Comparison of ENCODE assay signal across 9 cellular contexts in genomic region chr1:246564839-246565750, GRCh38. TPM values are rescaled to one million over a fixed set of nuclear protein-coding genes. Genes with fewer than 3 reads are reported as not detected.
DNase-seq lines count a peak whose midpoint lies in the region; ATAC-seq, FAIRE-seq and TF ChIP-seq lines count a peak whose summit lies in the region.
"Had no signal": no experiment of that assay in that cellular context is flagged by ENCODE, and none has a peak within 500 bp of the region (broad histone marks: within the 10 kb centered on the region; RNA-seq: fewer than 3 reads in every experiment).

No MANE protein-coding gene starts in this region.

- no peak for FAIRE-seq in GM12878 (lab: Jason Lieb, UNC)
- FAIRE-seq: islet of Langerhans had no signal

- H2AK5ac ChIP-seq in mesendoderm (ENCODE audit: low read length) = no peak overlapping the region

- RAD21 ChIA-PET in GM12878 (lab: Charles Lee; ENCODE audit: unreplicated experiment) = interaction anchor here (0.8 to 1.8 kb wide), 2 partner anchors 26 to 159 kb away, joined by 3 to 7 read pairs; no protein-coding TSS in a partner anchor

- peak overlapping the region; percentile 78 for H3K27ac ChIP-seq in A673 (ENCODE audit: low read depth, low read length, poor library complexity, severe bottlenecking)
- H3K27ac ChIP-seq in HUES6 (ENCODE audit: low read depth, low read length) = peak overlapping the region; percentile 87; the same call in 1 of the 2 replicates
- H3K27ac ChIP-seq in GM12878 (ENCODE audit: control insufficient read depth, insufficient read depth) = peak overlapping the region; percentile 80
- H3K27ac ChIP-seq in mesendoderm (ENCODE audit: low read depth, low read length) = no peak overlapping the region

- peak overlapping the region; percentile 79 for H2AFZ ChIP-seq in GM12878 (ENCODE audit: control insufficient read depth, low read depth, low read length)

- H3K9ac ChIP-seq in HUES6 (ENCODE audit: low read length) (peak overlapping the region; percentile 90), GM12878 (ENCODE audit: control insufficient read depth, insufficient read depth, low read length) (peak overlapping the region; percentile 90), mesendoderm (ENCODE audit: low read length) (peak overlapping the region; percentile 78)

- H2BK120ac ChIP-seq in mesendoderm (ENCODE audit: low read depth, low read length) = no peak overlapping the region

- DNase-seq in A673 (ENCODE audit: low spot score) = no peak
- DNase-seq in GM12878 (ENCODE audit: low read depth, low spot score) = no peak
- DNase-seq in mesendoderm = no peak
- no peak for DNase-seq in hepatic stellate cell (ENCODE audit: low spot score)
- no peak for DNase-seq in GM10248 (ENCODE audit: extremely low spot score)
- DNase-seq in 8988T = no peak

- SMC1A ChIA-PET in GM12878 (lab: Charles Lee; ENCODE audit: uncharacterized antibody, unreplicated experiment) = interaction anchor here (2.1 kb wide), 1 partner anchor 34 kb away, joined by 4 read pairs; no protein-coding TSS in a partner anchor

- POLR2A ChIA-PET in A673 (lab: Charles Lee; ENCODE audit: low non-redundant PET) = no interaction called here
- POLR2A ChIA-PET in GM12878 (lab: Charles Lee) = interaction anchor here (0.6 to 2.5 kb wide), 4 partner anchors 8 to 59 kb away, joined by 3 to 7 read pairs (median 3); partner anchors contain the start of gene SMYD3
- POLR2A ChIA-PET in GM10248 (lab: Yijun Ruan, JAX) = no interaction called here

- no peak overlapping the region for H4K8ac ChIP-seq in mesendoderm (ENCODE audit: low read depth, low read length)

- H3K36me3 ChIP-seq in A673 (ENCODE audit: insufficient read depth, low read length, poor library complexity, severe bottlenecking) (peaks cover 3% of the 10 kb centered on the region), HUES6 (ENCODE audit: control insufficient read depth, insufficient read depth, low read length) (peaks cover 17% of the 10 kb centered on the region), GM12878 (ENCODE audit: control insufficient read depth in 2 of 2, insufficient read depth in 2 of 2, low read length in 1 of 2) (no peaks in the 10 kb centered on the region; a peak in 2 of 4 replicates), mesendoderm (ENCODE audit: control insufficient read depth, insufficient read depth, low read length) (no peaks in the 10 kb centered on the region)

- H3K4me2 ChIP-seq in GM12878 (ENCODE audit: control insufficient read depth, insufficient read depth) (peak overlapping the region; percentile 89), mesendoderm (ENCODE audit: low read length) (peak overlapping the region; percentile 68)

- H3K9me3 ChIP-seq in A673 (ENCODE audit: low read depth, low read length, poor library complexity, severe bottlenecking) (no peaks in the 10 kb centered on the region), HUES6 (ENCODE audit: control insufficient read depth, insufficient read depth, low read depth, low read length) (no peaks in the 10 kb centered on the region), GM12878 (replicated peaks; ENCODE audit: control insufficient read depth, insufficient read depth, low read length) (no peaks in the 10 kb centered on the region)

- no peak for TF ChIP-seq RAD21 in GM12878 (IDR thresholded peaks at IDR 0.05; ENCODE audit: insufficient read depth, low read depth, low read length)

- no peak overlapping the region for H3K23ac ChIP-seq in mesendoderm (ENCODE audit: low read length)

- peak overlapping the region; percentile 79 for H3K56ac ChIP-seq in mesendoderm (ENCODE audit: low read length)

- no peak for TF ChIP-seq EP300 in GM12878 (IDR thresholded peaks at IDR 0.05; ENCODE audit: borderline replicate concordance in 1 of 2, control insufficient read depth in 1 of 2, low read depth in 2 of 2, low read length in 2 of 2)

- H2BK15ac ChIP-seq in mesendoderm (replicated peaks; ENCODE audit: low read depth) = no peak overlapping the region

- CTCF ChIA-PET in A673 (lab: Charles Lee) (no interaction called here), GM12878 (lab: Yijun Ruan, JAX) (interaction anchor here (0.7 to 2.7 kb wide), 4 partner anchors 13 to 553 kb away, joined by 3 to 16 read pairs (median 4); no protein-coding TSS in a partner anchor), GM10248 (lab: Yijun Ruan, JAX) (interaction anchor here (1.6 to 2.5 kb wide), 2 partner anchors 14 to 131 kb away, joined by 3 to 8 read pairs; no protein-coding TSS in a partner anchor)

- ATAC-seq in GM12878 (no peak), HG03039 (IDR thresholded peaks at IDR 0.05; ENCODE audit: unreplicated experiment) (no peak)

- H3K27me3 ChIP-seq in A673 (replicated peaks; ENCODE audit: insufficient read depth, low read depth, low read length, poor library complexity) (no peaks in the 10 kb centered on the region), HUES6 (ENCODE audit: control insufficient read depth, insufficient read depth, low read length) (no peaks in the 10 kb centered on the region), GM12878 (replicated peaks in 1 of 2; ENCODE audit: control insufficient read depth in 2 of 2, insufficient read depth in 2 of 2, low read length in 1 of 2) (no peaks in the 10 kb centered on the region), mesendoderm (ENCODE audit: insufficient read depth, low read length, poor library complexity) (no peaks in the 10 kb centered on the region)

- in situ Hi-C loops in GM12878 (cut with MboI) = no loop called here

- H2BK5ac ChIP-seq in mesendoderm (ENCODE audit: low read length) = no peak overlapping the region

- peaks cover 20% of the 10 kb centered on the region for H3K4me1 ChIP-seq in A673 (ENCODE audit: insufficient read depth, low read length, poor library complexity, severe bottlenecking)
- peaks cover 8% of the 10 kb centered on the region; the same call in 1 of the 2 replicates for H3K4me1 ChIP-seq in HUES6 (ENCODE audit: control insufficient read depth, insufficient read depth, low read length)
- H3K4me1 ChIP-seq in GM12878 (ENCODE audit: control insufficient read depth, insufficient read depth, low read length) = peaks cover 7% of the 10 kb centered on the region
- H3K4me1 ChIP-seq in mesendoderm (ENCODE audit: control insufficient read depth, low read depth, low read length) = peaks cover 3% of the 10 kb centered on the region

- no peak overlapping the region for H3K4ac ChIP-seq in mesendoderm (ENCODE audit: low read depth, low read length)

- no peak overlapping the region for H3K18ac ChIP-seq in mesendoderm (ENCODE audit: low read length)

- peaks cover 65% of the 10 kb centered on the region for H3K79me2 ChIP-seq in GM12878 (ENCODE audit: control insufficient read depth, insufficient read depth, low read length)
- H3K79me2 ChIP-seq in mesendoderm (ENCODE audit: control insufficient read depth, insufficient read depth, low read length) = peaks cover 29% of the 10 kb centered on the region

- no peaks in the 10 kb centered on the region for H4K20me1 ChIP-seq in GM12878 (ENCODE audit: control insufficient read depth, insufficient read depth)

- no peak for TF ChIP-seq POLR2A in GM12878 (IDR thresholded peaks at IDR 0.05; ENCODE audit: low read depth, low read length)

- WGBS in GM12878 (ENCODE audit: insufficient coverage, insufficient replicate concordance, low lambda C conversion rate, missing lambda C conversion rate) = 39% methylated on average over 33 of the region's 33 CpGs
- no CpG with 5 or more reads among the region's 33 CpGs for WGBS in mesendoderm (ENCODE audit: extremely low coverage, insufficient coverage, low lambda C conversion rate)

- no peak overlapping the region for H4K5ac ChIP-seq in mesendoderm (ENCODE audit: low read length)

- intact Hi-C loops in A673 (cut with micrococcal nuclease; ENCODE audit: unreplicated experiment) (loop anchor here (5.0 kb wide), 2 partner anchors 82 to 132 kb away; no protein-coding TSS in a partner anchor), GM12878 (cut with micrococcal nuclease; ENCODE audit: unreplicated experiment) (loop anchor here (5.0 kb wide), 1 partner anchor 132 kb away; no protein-coding TSS in a partner anchor)

- BruUV-seq in A673 (replicated peaks; lab: Mats Ljungman, UMichigan) = no TSS peak
- BruUV-seq in GM12878 (replicated peaks; lab: Mats Ljungman, UMichigan) = TSS peak; percentile 54

- H3K4me3 ChIP-seq in A673 (ENCODE audit: low read depth, low read length, poor library complexity, severe bottlenecking) = peak overlapping the region; percentile 80
- H3K4me3 ChIP-seq in HUES6 (ENCODE audit: low read depth, low read length) = peak overlapping the region; percentile 93
- H3K4me3 ChIP-seq in GM12878 = peak overlapping the region; percentile 97
- H3K4me3 ChIP-seq in mesendoderm (ENCODE audit: low read length) = peak overlapping the region; percentile 89

- H3K79me1 ChIP-seq in mesendoderm (ENCODE audit: low read length) = peaks cover 10% of the 10 kb centered on the region

- TF ChIP-seq CTCF in A673 (conservative IDR thresholded peaks at IDR 0.05; ENCODE audit: low read depth, low read length) (no peak), GM12878 (IDR thresholded peaks at IDR 0.05 in 2 of 3, conservative IDR thresholded peaks at IDR 0.05 in 1 of 3; ENCODE audit: control insufficient read depth in 2 of 3, extremely low read depth in 1 of 3, insufficient read depth in 1 of 3, low read depth in 3 of 3, low read length in 3 of 3) (no peak), GM10248 (IDR thresholded peaks at IDR 0.05; ENCODE audit: control extremely low read depth, extremely low read depth, low read depth, missing control alignments) (no peak)

RNA-seq across cellular contexts. Expression of gene TFB2M, which starts 1.0 kb away (rescaled TPM):
- total RNA-seq in A673 (2021) = 18.0 and 21.1 TPM in 2 replicates
- 13.2 and 16.6 TPM in 2 replicates for total RNA-seq in GM12878 (2013; cell fraction: nucleolus; rRNA removed)
- 25.8 and 26.6 TPM in 2 replicates for total RNA-seq in GM12878 (2014; rRNA removed)
- total RNA-seq in GM12878 (2014; rRNA removed; fragmentation: Illumina TruSeq; extraction: Trizol) = 23.0 and 26.8 TPM in 2 replicates
- 23.3 and 25.2 TPM in 2 replicates for total RNA-seq in GM12878 (2021)
- 11.9 TPM for polyA plus RNA-seq in GM12878 (2011; ENCODE audit: low read depth)
- 36.8 and 53.4 TPM in 2 replicates for polyA plus RNA-seq in GM12878 (2011; rRNA removed)
- polyA plus RNA-seq in GM12878 (2011; cell fraction: cytosol; rRNA removed) = 13.9 and 15.7 TPM in 2 replicates
- polyA plus RNA-seq in GM12878 (2011; cell fraction: nucleus; rRNA removed) = 13.6 and 17.9 TPM in 2 replicates
- 16.4 and 21.3 TPM in 2 replicates for polyA plus RNA-seq in GM12878 (2012)
- polyA plus RNA-seq in GM12878 (2014; fragmentation: Illumina TruSeq; extraction: Trizol) = 26.4 and 30.2 TPM in 2 replicates
- 10 to 100 TPM; 47.2 to 66.0 TPM for polyA plus RNA-seq in GM12878 (2014; fragmentation: Nextera tagmentation; extraction: Ambion mirVana)
- 28.1 and 35.3 TPM in 2 replicates for polyA plus RNA-seq in GM12878 (2014; rRNA removed)
- polyA plus RNA-seq in GM12878 (2016; fragmentation: Nextera tagmentation; extraction: Ambion mirVana) = 10 to 100 TPM; 52.2 to 52.5 TPM
- polyA minus RNA-seq in GM12878 (2011; rRNA and poly(A)+ RNA removed) = 6.0 and 7.9 TPM in 2 replicates
- 4.1 and 4.5 TPM in 2 replicates for polyA minus RNA-seq in GM12878 (2011; cell fraction: cytosol; rRNA and poly(A)+ RNA removed)
- 9.2 and 11.4 TPM in 2 replicates for polyA minus RNA-seq in GM12878 (2011; cell fraction: nucleus; rRNA and poly(A)+ RNA removed)
- polyA plus RNA-seq in mesendoderm (2013, experiment 1 of 2) = 29.7 TPM
- polyA plus RNA-seq in mesendoderm (2013, experiment 2 of 2) = 31.2 TPM

RNA-seq across cellular contexts. Expression of gene CNST, which starts 1.2 kb away (rescaled TPM):
- total RNA-seq in A673 (2021) (21.0 and 25.0 TPM in 2 replicates), GM12878 (2014; rRNA removed) (10.6 and 12.0 TPM in 2 replicates), GM12878 (2014; rRNA removed; fragmentation: Illumina TruSeq; extraction: Trizol) (13.2 and 13.4 TPM in 2 replicates), GM12878 (2021) (15.6 and 18.8 TPM in 2 replicates)
- 56.0 and 62.4 TPM in 2 replicates for total RNA-seq in GM12878 (2013; cell fraction: nucleolus; rRNA removed)
- 4.4 TPM for polyA plus RNA-seq in GM12878 (2011; ENCODE audit: low read depth)
- polyA plus RNA-seq in GM12878 (2011; rRNA removed) (12.5 and 15.4 TPM in 2 replicates), GM12878 (2014; fragmentation: Illumina TruSeq; extraction: Trizol) (12.1 and 15.8 TPM in 2 replicates), GM12878 (2014; fragmentation: Nextera tagmentation; extraction: Ambion mirVana) (1 to 10 TPM; 4.8 to 4.9 TPM), GM12878 (2014; rRNA removed) (8.9 and 9.4 TPM in 2 replicates), GM12878 (2016; fragmentation: Nextera tagmentation; extraction: Ambion mirVana) (10 to 100 TPM; 14.9 to 16.2 TPM)
- 6.3 and 7.4 TPM in 2 replicates for polyA plus RNA-seq in GM12878 (2011; cell fraction: cytosol; rRNA removed)
- 9.5 and 10.1 TPM in 2 replicates for polyA plus RNA-seq in GM12878 (2011; cell fraction: nucleus; rRNA removed)
- polyA plus RNA-seq in GM12878 (2012) = 7.1 and 9.0 TPM in 2 replicates
- polyA minus RNA-seq in GM12878 (2011; rRNA and poly(A)+ RNA removed) = 18.1 and 43.2 TPM in 2 replicates
- 6.5 and 9.2 TPM in 2 replicates for polyA minus RNA-seq in GM12878 (2011; cell fraction: cytosol; rRNA and poly(A)+ RNA removed)
- polyA minus RNA-seq in GM12878 (2011; cell fraction: nucleus; rRNA and poly(A)+ RNA removed) = 15.2 and 21.5 TPM in 2 replicates
- polyA plus RNA-seq in mesendoderm (2013, experiment 1 of 2) = 9.8 TPM
- polyA plus RNA-seq in mesendoderm (2013, experiment 2 of 2) = 9.8 TPM

RNA-seq across cellular contexts. Expression of gene SMYD3, which starts 58.0 kb away (rescaled TPM):
- 29.0 and 40.8 TPM in 2 replicates for total RNA-seq in A673 (2021)
- total RNA-seq in GM12878 (2013; cell fraction: nucleolus; rRNA removed) = 116 and 124 TPM in 2 replicates
- 28.1 and 28.8 TPM in 2 replicates for total RNA-seq in GM12878 (2014; rRNA removed)
- total RNA-seq in GM12878 (2014; rRNA removed; fragmentation: Illumina TruSeq; extraction: Trizol) = 20.8 and 23.6 TPM in 2 replicates
- total RNA-seq in GM12878 (2021) = 21.3 and 24.5 TPM in 2 replicates
- polyA plus RNA-seq in GM12878 (2011; ENCODE audit: low read depth) = 15.0 TPM
- polyA plus RNA-seq in GM12878 (2011; rRNA removed) = 54.0 and 60.6 TPM in 2 replicates
- 28.5 and 29.1 TPM in 2 replicates for polyA plus RNA-seq in GM12878 (2011; cell fraction: cytosol; rRNA removed)
- polyA plus RNA-seq in GM12878 (2011; cell fraction: nucleus; rRNA removed) = 22.1 and 23.3 TPM in 2 replicates
- polyA plus RNA-seq in GM12878 (2012) = 19.8 and 22.6 TPM in 2 replicates
- 18.3 and 28.6 TPM in 2 replicates for polyA plus RNA-seq in GM12878 (2014; fragmentation: Illumina TruSeq; extraction: Trizol)
- polyA plus RNA-seq in GM12878 (2014; fragmentation: Nextera tagmentation; extraction: Ambion mirVana) = 10 to 100 TPM; 18.8 to 24.4 TPM
- polyA plus RNA-seq in GM12878 (2014; rRNA removed) = 22.4 and 25.2 TPM in 2 replicates
- polyA plus RNA-seq in GM12878 (2016; fragmentation: Nextera tagmentation; extraction: Ambion mirVana) = 10 to 100 TPM; 29.4 to 31.0 TPM
- 44.3 and 44.4 TPM in 2 replicates for polyA minus RNA-seq in GM12878 (2011; rRNA and poly(A)+ RNA removed)
- polyA minus RNA-seq in GM12878 (2011; cell fraction: cytosol; rRNA and poly(A)+ RNA removed) = 10.4 and 13.8 TPM in 2 replicates
- 36.3 and 63.3 TPM in 2 replicates for polyA minus RNA-seq in GM12878 (2011; cell fraction: nucleus; rRNA and poly(A)+ RNA removed)
- polyA plus RNA-seq in mesendoderm (2013, experiment 1 of 2) = 19.7 TPM
- 20.9 TPM for polyA plus RNA-seq in mesendoderm (2013, experiment 2 of 2)
